In genomic region chr9:122216798-122217418, GRCh38 we compare ENCODE assay signal across 23 cellular contexts. TPM values are rescaled to one million over a fixed set of nuclear protein-coding genes. Genes with fewer than 3 reads are reported as not detected.
"Had no signal": no experiment of that assay in that cellular context is flagged by ENCODE, and none has a peak within 500 bp of the region (broad histone marks: within the 10 kb centered on the region; RNA-seq: fewer than 3 reads in every experiment).

No MANE protein-coding gene starts in this region.

- H3K27ac Mint-ChIP-seq: activated CD4-positive, alpha-beta memory T cell treated with anti-CD3 and anti-CD28 coated beads, Interleukin-2, amount 10 ng/mL, durations not matched to agents 7 days and 5 days; activated naive CD8-positive, alpha-beta T cell treated with anti-CD3 and anti-CD28 coated beads, Interleukin-2, amount 10 ng/mL, durations not matched to agents 7 days and 5 days; activated T-cell treated with anti-CD3 and anti-CD28 coated beads, Interleukin-2, amount 50 U/mL, for 72 hours; mesothelial cell of epicardium; stimulated activated naive B cell treated with anti-CD40 and anti-IgM and Interleukin-4, amounts not matched to agents 10 μg/mL and 1 μg/mL and 100 μg/mL, for 72 hours; T-helper 2 cell treated with Interferon-gamma antibody and Interleukin-4, amounts not matched to agents 5 μg/mL and 100 μg/mL, for 36 hours had no signal

- H3K4me3 Mint-ChIP-seq: activated CD4-positive, alpha-beta memory T cell treated with anti-CD3 and anti-CD28 coated beads, Interleukin-2, amount 10 ng/mL, durations not matched to agents 7 days and 5 days; activated naive CD8-positive, alpha-beta T cell treated with anti-CD3 and anti-CD28 coated beads, Interleukin-2, amount 10 ng/mL, durations not matched to agents 7 days and 5 days; activated T-cell treated with anti-CD3 and anti-CD28 coated beads, Interleukin-2, amount 50 U/mL, for 72 hours; mesothelial cell of epicardium; stimulated activated naive B cell treated with anti-CD40 and anti-IgM and Interleukin-4, amounts not matched to agents 10 μg/mL and 1 μg/mL and 100 μg/mL, for 72 hours; T-helper 2 cell treated with Interferon-gamma antibody and Interleukin-4, amounts not matched to agents 5 μg/mL and 100 μg/mL, for 36 hours had no signal

- H3K9me3 Mint-ChIP-seq: activated CD4-positive, alpha-beta memory T cell treated with anti-CD3 and anti-CD28 coated beads, Interleukin-2, amount 10 ng/mL, durations not matched to agents 7 days and 5 days; activated naive CD8-positive, alpha-beta T cell treated with anti-CD3 and anti-CD28 coated beads, Interleukin-2, amount 10 ng/mL, durations not matched to agents 7 days and 5 days; activated T-cell treated with anti-CD3 and anti-CD28 coated beads, Interleukin-2, amount 50 U/mL, for 72 hours; mesothelial cell of epicardium; stimulated activated naive B cell treated with anti-CD40 and anti-IgM and Interleukin-4, amounts not matched to agents 10 μg/mL and 1 μg/mL and 100 μg/mL, for 72 hours; T-helper 2 cell treated with Interferon-gamma antibody and Interleukin-4, amounts not matched to agents 5 μg/mL and 100 μg/mL, for 36 hours had no signal

- H3K9me3 ChIP-seq: breast epithelium, esophagus squamous epithelium, right atrium auricular region, tibial nerve, vagina had no signal

- H3K36me3 ChIP-seq: breast epithelium, esophagus squamous epithelium, right atrium auricular region, tibial nerve, vagina had no signal

- ATAC-seq: activated T-cell treated with anti-CD3 and anti-CD28 coated beads, Interleukin-2, amount 50 U/mL, for 72 hours; stimulated activated naive B cell treated with anti-CD40 and anti-IgM and Interleukin-4, amounts not matched to agents 10 μg/mL and 1 μg/mL and 100 μg/mL, for 72 hours had no signal

- H3K27ac ChIP-seq: breast epithelium, dorsolateral prefrontal cortex, esophagus squamous epithelium, right atrium auricular region, tibial nerve, vagina had no signal

- DNase-seq: activated CD4-positive, alpha-beta memory T cell treated with anti-CD3 and anti-CD28 coated beads, Interleukin-2, amount 10 ng/mL, durations not matched to agents 7 days and 5 days; activated CD4-positive, alpha-beta T cell treated with anti-CD3 and anti-CD28 coated beads for 1 hour; activated CD8-positive, alpha-beta memory T cell treated with anti-CD3 and anti-CD28 coated beads, Interleukin-2, amount 50 U/mL, for 4 hours; activated gamma-delta T cell treated with Interleukin-2 at 50 U/mL for 16 hours; activated naive CD8-positive, alpha-beta T cell treated with anti-CD3 and anti-CD28 coated beads, Interleukin-2, amount 10 ng/mL, durations not matched to agents 7 days and 5 days; activated T-cell treated with anti-CD3 and anti-CD28 coated beads, Interleukin-2, amount 50 U/mL, for 72 hours; aorta; dorsolateral prefrontal cortex; esophagus squamous epithelium; foreskin fibroblast; glutamatergic neuron; stimulated activated naive B cell treated with anti-CD40 and anti-IgM and Interleukin-4, amounts not matched to agents 10 μg/mL and 1 μg/mL and 100 μg/mL, for 72 hours had no signal

- H3K4me3 ChIP-seq: breast epithelium, esophagus squamous epithelium, right atrium auricular region, tibial nerve, vagina had no signal

- H3K36me3 Mint-ChIP-seq: activated naive CD8-positive, alpha-beta T cell treated with anti-CD3 and anti-CD28 coated beads, Interleukin-2, amount 10 ng/mL, durations not matched to agents 7 days and 5 days; mesothelial cell of epicardium had no signal

RNA-seq across cellular contexts. Expression of gene LHX6, which starts 11.8 kb away (rescaled TPM):
- total RNA-seq: activated CD4-positive, alpha-beta memory T cell treated with anti-CD3 and anti-CD28 coated beads, Interleukin-2, amount 10 ng/mL, durations not matched to agents 7 days and 5 days; activated naive CD8-positive, alpha-beta T cell treated with anti-CD3 and anti-CD28 coated beads, Interleukin-2, amount 10 ng/mL, durations not matched to agents 7 days and 5 days; chondrocyte had no signal
- polyA plus RNA-seq: aorta had no signal

RNA-seq across cellular contexts. Expression of gene MORN5, which starts 57.2 kb away (rescaled TPM):
- total RNA-seq: activated CD4-positive, alpha-beta memory T cell treated with anti-CD3 and anti-CD28 coated beads, Interleukin-2, amount 10 ng/mL, durations not matched to agents 7 days and 5 days; activated naive CD8-positive, alpha-beta T cell treated with anti-CD3 and anti-CD28 coated beads, Interleukin-2, amount 10 ng/mL, durations not matched to agents 7 days and 5 days; activated T-cell treated with anti-CD3 and anti-CD28 coated beads, Interleukin-2, amount 50 U/mL, for 72 hours; aorta; breast epithelium; chondrocyte; esophagus squamous epithelium; kidney epithelial cell; lower leg skin; mesothelial cell of epicardium; myocyte; right atrium auricular region; subcutaneous adipose tissue; vagina had no signal
- polyA plus RNA-seq: aorta had no signal
